ENCODE assay signal across 1 cellular context in the genomic region with DNA sequence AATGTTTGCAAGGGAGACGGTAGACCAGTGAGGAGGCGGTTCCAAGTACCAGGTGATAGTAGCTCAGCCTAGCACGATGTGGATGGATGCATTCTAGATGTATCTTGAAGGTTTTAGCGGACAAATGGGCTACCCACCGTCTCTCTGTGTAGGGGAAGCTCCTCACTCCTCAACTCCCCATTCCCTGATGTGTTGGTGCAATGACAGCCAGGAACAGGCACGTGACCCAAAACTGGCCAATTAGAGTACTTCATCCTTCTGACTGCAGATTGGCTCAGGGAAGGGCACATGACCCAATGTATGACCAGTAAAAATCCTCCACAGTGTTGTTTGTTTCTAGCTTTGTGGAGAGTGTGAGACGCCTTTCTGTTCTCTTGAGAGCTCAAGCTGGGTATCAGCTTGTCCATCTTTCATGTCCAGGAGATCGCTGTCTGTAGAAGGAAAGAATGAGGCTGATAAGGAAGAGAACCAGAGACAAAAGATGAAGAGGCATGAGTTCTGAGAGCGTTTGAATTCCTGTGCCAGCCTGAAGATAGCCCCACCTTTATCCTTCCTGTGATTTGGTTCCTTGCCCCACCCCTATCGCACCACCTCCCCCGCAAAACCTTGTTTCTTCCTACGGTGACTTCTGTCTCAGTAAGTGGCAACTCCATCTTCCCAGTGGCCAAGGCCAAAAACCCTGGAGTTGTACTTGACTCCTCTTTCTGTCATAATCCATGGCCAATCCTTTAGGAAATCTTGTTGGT.
TF ChIP-seq lines count a peak whose summit lies in the region.

No MANE protein-coding gene starts in this region.

TF ChIP-seq in HEK293, 187 proteins besides CTCF, POLR2A, EP300 and RAD21 (continued from another document):
- peak; percentile 66 for TF ChIP-seq PRDM10 (tag by site-specific recombination; IDR thresholded peaks at IDR 0.05)
